In genomic region chr22:24525416-24526037, GRCh38 we compare ENCODE assay signal across 8 cellular contexts. TPM values are rescaled to one million over a fixed set of nuclear protein-coding genes. Genes with fewer than 3 reads are reported as not detected.
DNase-seq lines count a peak whose midpoint lies in the region; ATAC-seq and TF ChIP-seq lines count a peak whose summit lies in the region.

No MANE protein-coding gene starts in this region.

- H3K4me1 Mint-ChIP-seq in activated naive CD4-positive, alpha-beta T cell treated with anti-CD3 and anti-CD28 coated beads, Interleukin-2, amount 10 ng/mL, durations not matched to agents 7 days and 5 days = peaks cover 8% of the 10 kb centered on the region

- ATAC-seq in GM21576 (IDR thresholded peaks at IDR 0.05; ENCODE audit: unreplicated experiment) (peak; percentile 77), SK-N-SH treated with all-trans-retinoic acid at 6 μM for 48 hours (peak; percentile 80), Right ventricle myocardium superior (ENCODE audit: poor library complexity) (peak; percentile 87), GM21526 (IDR thresholded peaks at IDR 0.05; ENCODE audit: low FRiP score, unreplicated experiment) (no peak)

- H3K36me3 Mint-ChIP-seq in activated naive CD4-positive, alpha-beta T cell treated with anti-CD3 and anti-CD28 coated beads, Interleukin-2, amount 10 ng/mL, durations not matched to agents 7 days and 5 days = no peaks in the 10 kb centered on the region

- CTCF ChIA-PET in activated naive CD4-positive, alpha-beta T cell treated with anti-CD3 and anti-CD28 coated beads, Interleukin-2, amount 10 ng/mL, durations not matched to agents 7 days and 5 days (lab: Charles Lee) = interaction anchor here (0.6 to 7.7 kb wide), 11 partner anchors 11 to 335 kb away, joined by 3 to 79 read pairs (median 5); no protein-coding TSS in a partner anchor

- peak; percentile 69 for DNase-seq in Caki2 (ENCODE audit: low read depth)
- DNase-seq in LNCaP clone FGC (ENCODE audit: low read depth) = peak; percentile 87
- DNase-seq in activated naive CD4-positive, alpha-beta T cell treated with anti-CD3 and anti-CD28 coated beads, Interleukin-2, amount 10 ng/mL, durations not matched to agents 7 days and 5 days = peak; percentile 91
- peak; percentile 88 for DNase-seq in Right ventricle myocardium superior
- DNase-seq in putamen (ENCODE audit: low spot score) = peak; percentile 52

- TF ChIP-seq CTCF in LNCaP clone FGC (IDR thresholded peaks at IDR 0.05; ENCODE audit: control insufficient read depth, extremely low read depth, insufficient read depth) = peak; percentile 95

- no peak overlapping the region for H3K4me3 Mint-ChIP-seq in activated naive CD4-positive, alpha-beta T cell treated with anti-CD3 and anti-CD28 coated beads, Interleukin-2, amount 10 ng/mL, durations not matched to agents 7 days and 5 days

- in situ Hi-C loops in Caki2 (cut with HindIII; ENCODE audit: low pct_unique_long_range_greater_than_20kb, low sequenced_read_pairs) = no loop called here

- peaks cover 18% of the 10 kb centered on the region for H3K27me3 Mint-ChIP-seq in activated naive CD4-positive, alpha-beta T cell treated with anti-CD3 and anti-CD28 coated beads, Interleukin-2, amount 10 ng/mL, durations not matched to agents 7 days and 5 days

- intact Hi-C loops in Right ventricle myocardium superior (cut with DNase I) = loop anchor here (10.0 kb wide), 1 partner anchor 341 kb away; the partner anchor contains the start of gene SUSD2

- H3K27ac Mint-ChIP-seq in activated naive CD4-positive, alpha-beta T cell treated with anti-CD3 and anti-CD28 coated beads, Interleukin-2, amount 10 ng/mL, durations not matched to agents 7 days and 5 days = no peak overlapping the region

- no peaks in the 10 kb centered on the region for H3K9me3 Mint-ChIP-seq in activated naive CD4-positive, alpha-beta T cell treated with anti-CD3 and anti-CD28 coated beads, Interleukin-2, amount 10 ng/mL, durations not matched to agents 7 days and 5 days

- no peak overlapping the region for H3K4me3 ChIP-seq in LNCaP clone FGC (ENCODE audit: low read depth, low read length)

TF ChIP-seq in SK-N-SH treated with all-trans-retinoic acid at 6 μM for 48 hours, 23 proteins besides CTCF, POLR2A, EP300 and RAD21:
- TF ChIP-seq TSHZ2 (CRISPR knock-in tag; IDR thresholded peaks at IDR 0.05) (0 out of 2 replicates have a peak, but pooled peaks have one; percentile 32), ZNF565 (CRISPR knock-in tag; conservative IDR thresholded peaks at IDR 0.05; ENCODE audit: low read depth) (no peak)

RNA-seq across cellular contexts. Expression of gene GUCD1, which starts 29.4 kb away (rescaled TPM):
- 209 and 238 TPM in 2 replicates for total RNA-seq in Caki2 (2014; rRNA removed; shearing (Covaris generic); ENCODE audit: low replicate concordance)
- total RNA-seq in Right ventricle myocardium superior = 291 TPM

RNA-seq across cellular contexts. Expression of gene SNRPD3, which starts 30.3 kb away (rescaled TPM):
- total RNA-seq in Caki2 (2014; rRNA removed; shearing (Covaris generic); ENCODE audit: low replicate concordance) = 158 and 182 TPM in 2 replicates
- total RNA-seq in Right ventricle myocardium superior = 63.1 TPM

RNA-seq across cellular contexts. Expression of gene UPB1, which starts 30.4 kb away (rescaled TPM):
- 0.41 TPM in 1 of 2 replicates, not detected in the other for total RNA-seq in Caki2 (2014; rRNA removed; shearing (Covaris generic); ENCODE audit: low replicate concordance)
- total RNA-seq in Right ventricle myocardium superior = 1.7 TPM
